In genomic region chr14:68796418-68797101, GRCh38 we compare ENCODE assay signal across 8 cellular contexts. TPM values are rescaled to one million over a fixed set of nuclear protein-coding genes. Genes with fewer than 3 reads are reported as not detected.
DNase-seq lines count a peak whose midpoint lies in the region; ATAC-seq and TF ChIP-seq lines count a peak whose summit lies in the region.

No MANE protein-coding gene starts in this region.

- TF ChIP-seq RAD21 in HCT116 (IDR thresholded peaks at IDR 0.05; ENCODE audit: low read depth): no peak

- TF ChIP-seq CTCF in HCT116 (IDR thresholded peaks at IDR 0.05 in 2 of 3, conservative IDR thresholded peaks at IDR 0.05 in 1 of 3; ENCODE audit: borderline replicate concordance in 1 of 3, insufficient read depth in 1 of 3, low read depth in 2 of 3, low read length in 2 of 3): no peak

- peak overlapping the region; percentile 99 for H3K27ac Mint-ChIP-seq in activated CD4-positive, alpha-beta memory T cell treated with anti-CD3 and anti-CD28 coated beads for 36 hours

- no peaks in the 10 kb centered on the region for H3K27me3 Mint-ChIP-seq in activated CD4-positive, alpha-beta memory T cell treated with anti-CD3 and anti-CD28 coated beads for 36 hours

- RAD21 ChIA-PET in HCT116 (lab: Charles Lee; ENCODE audit: low non-redundant PET in 1 of 2, low total read pairs in 2 of 2, uncharacterized antibody in 2 of 2, unreplicated experiment in 2 of 2): no interaction called here

- POLR2A ChIA-PET in HCT116 (lab: Charles Lee): interaction anchor here (0.6 to 2.1 kb wide), 6 partner anchors 9 to 242 kb away, joined by 3 to 11 read pairs (median 4); no protein-coding TSS in a partner anchor
- POLR2A ChIA-PET in activated CD4-positive, alpha-beta memory T cell treated with anti-CD3 and anti-CD28 coated beads for 36 hours (lab: Charles Lee): interaction anchor here (0.7 to 3.4 kb wide), 8 partner anchors 11 to 132 kb away, joined by 3 to 121 read pairs (median 7); no protein-coding TSS in a partner anchor

- BruUV-seq in HCT116 (replicated peaks; lab: Mats Ljungman, UMichigan): TSS peak; percentile 24

- CTCF ChIA-PET in HCT116 (lab: Charles Lee): no interaction called here
- CTCF ChIA-PET in activated CD4-positive, alpha-beta memory T cell treated with anti-CD3 and anti-CD28 coated beads for 36 hours (lab: Charles Lee): interaction anchor here (0.5 to 5.2 kb wide), 8 partner anchors 7 to 547 kb away, joined by 3 to 97 read pairs (median 4); no protein-coding TSS in a partner anchor

- H3K9me3 Mint-ChIP-seq in activated CD4-positive, alpha-beta memory T cell treated with anti-CD3 and anti-CD28 coated beads for 36 hours: peaks cover 12% of the 10 kb centered on the region

- peak overlapping the region; percentile 83 to 89 for H3K4me3 ChIP-seq in HCT116 (replicated peaks in 1 of 2; ENCODE audit: low read depth in 1 of 2, low read length in 2 of 2)
- H3K4me3 ChIP-seq in right cardiac atrium (ENCODE audit: low read length): peak overlapping the region; percentile 90
- H3K4me3 ChIP-seq in skin epidermis: peak overlapping the region; percentile 62 to 90 (median 79)

- WGBS in right cardiac atrium: 62% methylated on average over 5 of the region's 5 CpGs

- TF ChIP-seq POLR2A in HCT116 (IDR thresholded peaks at IDR 0.05; ENCODE audit: borderline replicate concordance, extremely low read depth, insufficient read depth, insufficient read length): no peak

- intact Hi-C loops in HCT116 (cut with micrococcal nuclease) (no loop called here), right cardiac atrium (cut with DNase I) (loop anchor here in 2 of 4 donors (10.0 kb wide), 3 partner anchors 132 to 252 kb away; no protein-coding TSS in a partner anchor)
- intact Hi-C loops in activated CD4-positive, alpha-beta memory T cell treated with anti-CD3 and anti-CD28 coated beads for 36 hours (cut with micrococcal nuclease): loop anchor here (1.0 to 10.0 kb wide), 4 partner anchors 20 to 1432 kb away; partner anchors contain the start of genes EIF2S1 and SUSD6

- H3K4me1 ChIP-seq in HCT116 (ENCODE audit: control insufficient read depth in 1 of 2, insufficient read depth in 2 of 2, low read length in 2 of 2) (peaks cover 27 to 49% of the 10 kb centered on the region in 2 experiments), right cardiac atrium (ENCODE audit: control insufficient read depth, insufficient read depth, low read length) (peaks cover 4% of the 10 kb centered on the region)

- peaks cover 40% of the 10 kb centered on the region for H3K79me2 ChIP-seq in HCT116 (ENCODE audit: insufficient read depth, low read length)

- H3K9me2 ChIP-seq in HCT116 (ENCODE audit: insufficient read depth): no peaks in the 10 kb centered on the region

- H3K27ac ChIP-seq in HCT116 (ENCODE audit: low read depth, low read length): peak overlapping the region; percentile 99
- peak overlapping the region; percentile 100 for H3K27ac ChIP-seq in right cardiac atrium (ENCODE audit: low read length)
- H3K27ac ChIP-seq in skin epidermis: peak overlapping the region; percentile 94 to 100 (median 100)

- ATAC-seq in HCT116 (no peak), right cardiac atrium (no peak), GM18873 (IDR thresholded peaks at IDR 0.05; ENCODE audit: low FRiP score, unreplicated experiment) (no peak)

- peak overlapping the region; percentile 81 for H3K4me2 ChIP-seq in HCT116 (ENCODE audit: low read length)

- no peaks in the 10 kb centered on the region; the same call in 1 of the 2 replicates for H4K20me1 ChIP-seq in HCT116 (ENCODE audit: insufficient read depth)

- H3K36me3 Mint-ChIP-seq in activated CD4-positive, alpha-beta memory T cell treated with anti-CD3 and anti-CD28 coated beads for 36 hours: peaks cover 25% of the 10 kb centered on the region

- DNase-seq in HCT116 (ENCODE audit: low read depth, low spot score) (no peak), right cardiac atrium (peak in 1 of 3 donors; percentile 28), HK-2 (ENCODE audit: unreplicated experiment) (no peak), NCI-H1417 (lab: John Stamatoyannopoulos, UW) (no peak), NCI-H524 treated with DMSO at 0.1 percent for 48 hours (lab: John Stamatoyannopoulos, UW) (no peak)
- no peak for DNase-seq in activated CD4-positive, alpha-beta memory T cell treated with anti-CD3 and anti-CD28 coated beads for 36 hours

- peak overlapping the region; percentile 89 for H3K4me3 Mint-ChIP-seq in activated CD4-positive, alpha-beta memory T cell treated with anti-CD3 and anti-CD28 coated beads for 36 hours

- H2AFZ ChIP-seq in HCT116 (ENCODE audit: low read depth, low read length, poor library complexity, severe bottlenecking): no peak overlapping the region

- H3K27me3 ChIP-seq in HCT116 (ENCODE audit: insufficient read depth, low read length) (no peaks in the 10 kb centered on the region), right cardiac atrium (ENCODE audit: control insufficient read depth, insufficient read depth) (no peaks in the 10 kb centered on the region)

- H3K9ac ChIP-seq in HCT116 (ENCODE audit: low read length): peak overlapping the region; percentile 94

- peaks cover 6 to 8% of the 10 kb centered on the region in 2 experiments; a peak in 3 of 4 replicates for H3K36me3 ChIP-seq in HCT116 (ENCODE audit: control insufficient read depth in 1 of 2, insufficient read depth in 2 of 2, low read length in 2 of 2)

- peaks cover 50% of the 10 kb centered on the region for H3K4me1 Mint-ChIP-seq in activated CD4-positive, alpha-beta memory T cell treated with anti-CD3 and anti-CD28 coated beads for 36 hours (ENCODE audit: low read depth)

- peaks cover 0 to 1% of the 10 kb centered on the region in 2 experiments; a peak in 1 of 4 replicates for H3K9me3 ChIP-seq in HCT116 (ENCODE audit: control insufficient read depth in 1 of 2, insufficient read depth in 1 of 2, low read depth in 1 of 2, low read length in 2 of 2)
- H3K9me3 ChIP-seq in right cardiac atrium (ENCODE audit: control insufficient read depth, low read length): no peaks in the 10 kb centered on the region

TF ChIP-seq in HCT116, 20 proteins besides CTCF, POLR2A, EP300 and RAD21:
- TF ChIP-seq TCF7L2 (IDR thresholded peaks at IDR 0.05; ENCODE audit: borderline replicate concordance, extremely low read depth, insufficient read depth, insufficient read length): no peak
- peak; percentile 20 for TF ChIP-seq YY1 (IDR thresholded peaks at IDR 0.05; ENCODE audit: extremely low read depth, insufficient replicate concordance, low read depth, low read length)
- TF ChIP-seq FOSL1 (IDR thresholded peaks at IDR 0.05; ENCODE audit: low read depth): no peak
- no peak for TF ChIP-seq ELF1 (IDR thresholded peaks at IDR 0.05; ENCODE audit: borderline replicate concordance, low read depth)
- TF ChIP-seq ZFX (IDR thresholded peaks at IDR 0.05): 0 out of 2 replicates have a peak, but pooled peaks have one; percentile 29

RNA-seq across cellular contexts. Expression of gene ZFP36L1, which starts 3.7 kb away (rescaled TPM):
- 304 TPM for total RNA-seq in HCT116 (2021; ENCODE audit: unreplicated experiment)
- 177 and 302 TPM in 2 replicates for polyA plus RNA-seq in HCT116 (2012)
- 100 to 1,000 TPM; 103 to 107 TPM for total RNA-seq in activated CD4-positive, alpha-beta memory T cell treated with anti-CD3 and anti-CD28 coated beads for 36 hours
- 100 to 1,000 TPM in 3 of 4 donors, 10 to 100 TPM in 1; 97.4 to 132 (median 117) TPM for total RNA-seq in right cardiac atrium
- polyA plus RNA-seq in right cardiac atrium: 45.2 TPM
